1 cellular context compared by ENCODE assay signal in genomic region chr3:81742581-81742980, GRCh38.
TF ChIP-seq lines count a peak whose summit lies in the region.

No MANE protein-coding gene starts in this region.

TF ChIP-seq in GM23338, 12 proteins besides CTCF, POLR2A, EP300 and RAD21 (continued from another document):
- TF ChIP-seq ZNF462 (CRISPR knock-in tag; IDR thresholded peaks at IDR 0.05) = no peak
- TF ChIP-seq NANOG (IDR thresholded peaks at IDR 0.05; ENCODE audit: borderline replicate concordance) = no peak
- no peak for TF ChIP-seq POLR2AphosphoS5 (IDR thresholded peaks at IDR 0.05; ENCODE audit: low read depth)
- TF ChIP-seq EZH2 (IDR thresholded peaks at IDR 0.05; ENCODE audit: low read depth, unreplicated experiment) = no peak
- no peak for TF ChIP-seq CREB1 (CRISPR knock-in tag; IDR thresholded peaks at IDR 0.05; ENCODE audit: low read depth)
- no peak for TF ChIP-seq ZNF114 (CRISPR knock-in tag; IDR thresholded peaks at IDR 0.05)
- TF ChIP-seq ETS1 (IDR thresholded peaks at IDR 0.05) = no peak
- no peak for TF ChIP-seq ZNF331 (CRISPR knock-in tag; IDR thresholded peaks at IDR 0.05; ENCODE audit: low read depth)
- TF ChIP-seq EZH2phosphoT487 (IDR thresholded peaks at IDR 0.05; ENCODE audit: unreplicated experiment) = no peak
- no peak for TF ChIP-seq REST (IDR thresholded peaks at IDR 0.05; ENCODE audit: unreplicated experiment)
- TF ChIP-seq STAT1 (IDR thresholded peaks at IDR 0.05; ENCODE audit: unreplicated experiment) = no peak
